24 cellular contexts compared by ENCODE assay signal in the genomic region with DNA sequence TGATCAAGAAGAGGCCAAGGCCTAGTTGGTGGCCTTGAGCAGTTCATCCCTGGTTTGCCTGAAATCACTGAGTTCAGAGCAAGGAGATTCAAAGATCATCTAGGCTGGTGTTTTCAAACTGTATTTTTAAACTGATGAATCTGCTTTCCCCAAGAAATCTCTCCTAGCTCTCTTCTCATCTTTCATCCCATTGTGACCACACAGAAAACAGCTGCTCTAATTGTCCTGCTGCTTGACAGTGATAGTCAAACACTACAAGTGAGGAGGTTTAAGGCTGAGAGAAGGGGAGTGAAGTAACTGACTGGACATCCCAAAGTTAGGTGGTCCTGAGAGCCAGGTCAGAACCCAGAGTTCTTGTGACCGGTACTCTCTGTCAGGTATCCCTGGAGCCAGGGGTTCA.
"Had no signal": no experiment of that assay in that cellular context is flagged by ENCODE, and none has a peak within 500 bp of the region (broad histone marks: within the 10 kb centered on the region; RNA-seq: fewer than 3 reads in every experiment).

No MANE protein-coding gene starts in this region.

- H3K9me3 Mint-ChIP-seq: natural killer cell; neural progenitor cell; stimulated activated memory B cell treated with anti-CD40 and anti-IgM and Interleukin-4, amounts not matched to agents 10 μg/mL and 1 μg/mL and 100 μg/mL, for 72 hours; type B pancreatic cell had no signal

- H3K27me3 ChIP-seq: dorsolateral prefrontal cortex, neural progenitor cell, right lobe of liver, testis, tibial artery had no signal

- H3K27ac ChIP-seq: dorsolateral prefrontal cortex, neural progenitor cell, parathyroid adenoma, right lobe of liver had no signal

- ATAC-seq: natural killer cell; stimulated activated memory B cell treated with anti-CD40 and anti-IgM and Interleukin-4, amounts not matched to agents 10 μg/mL and 1 μg/mL and 100 μg/mL, for 72 hours; stimulated activated naive CD8-positive, alpha-beta T cell treated with anti-CD3 and anti-CD28 coated beads, Interleukin-15, Interleukin-2, amounts not matched to agents 100 U/mL and 50 U/mL, for 24 hours had no signal

- H2AFZ ChIP-seq: neural progenitor cell, parathyroid adenoma had no signal

- H3K4me2 ChIP-seq: neural progenitor cell, smooth muscle cell had no signal

- H3K27ac Mint-ChIP-seq: immature natural killer cell; natural killer cell; neural progenitor cell; progenitor cell of endocrine pancreas; stimulated activated memory B cell treated with anti-CD40 and anti-IgM and Interleukin-4, amounts not matched to agents 10 μg/mL and 1 μg/mL and 100 μg/mL, for 72 hours; type B pancreatic cell had no signal

- H3K4me1 ChIP-seq: parathyroid adenoma had no signal

- H3K36me3 ChIP-seq: neural progenitor cell, right lobe of liver had no signal

- H3K36me3 Mint-ChIP-seq: immature natural killer cell; natural killer cell; neural progenitor cell; stimulated activated memory B cell treated with anti-CD40 and anti-IgM and Interleukin-4, amounts not matched to agents 10 μg/mL and 1 μg/mL and 100 μg/mL, for 72 hours; type B pancreatic cell had no signal

- H3K4me3 Mint-ChIP-seq: immature natural killer cell; natural killer cell; neural progenitor cell; stimulated activated memory B cell treated with anti-CD40 and anti-IgM and Interleukin-4, amounts not matched to agents 10 μg/mL and 1 μg/mL and 100 μg/mL, for 72 hours; type B pancreatic cell had no signal

- H3K9me3 ChIP-seq: right lobe of liver, testis, tibial artery had no signal

- FAIRE-seq: frontal cortex had no signal

- DNase-seq: cerebellar nuclear complex; dorsolateral prefrontal cortex; effector CD4-positive, alpha-beta T cell; hypothalamus; immature natural killer cell; islet precursor cell; mesendoderm; midbrain; natural killer cell; right lobe of liver; stimulated activated CD4-positive, alpha-beta T cell treated with anti-CD3 and anti-CD28 coated beads, Interleukin-12 subunit alpha, Interleukin-12 subunit beta, amount 100 ng/mL, for 4 hours; stimulated activated CD4-positive, alpha-beta T cell treated with anti-CD3 and anti-CD28 coated beads, Interleukin-1b, Interleukin-23, amount 100 ng/mL, for 48 hours; stimulated activated CD4-positive, alpha-beta T cell treated with anti-CD3 and anti-CD28 coated beads, Interleukin-4, amount 100 ng/mL, for 1 hour; stimulated activated naive CD8-positive, alpha-beta T cell treated with anti-CD3 and anti-CD28 coated beads, Interleukin-15, Interleukin-2, amounts not matched to agents 100 U/mL and 50 U/mL, for 24 hours; substantia nigra; testis; tibial artery had no signal

- H3K4me3 ChIP-seq: dorsolateral prefrontal cortex, neural progenitor cell, right lobe of liver, smooth muscle cell, testis, tibial artery had no signal

- H3K9ac ChIP-seq: neural progenitor cell, parathyroid adenoma had no signal

- H3K4me1 Mint-ChIP-seq: immature natural killer cell; natural killer cell; stimulated activated memory B cell treated with anti-CD40 and anti-IgM and Interleukin-4, amounts not matched to agents 10 μg/mL and 1 μg/mL and 100 μg/mL, for 72 hours had no signal

- H3K79me2 ChIP-seq: parathyroid adenoma had no signal
